17 cellular contexts compared by ENCODE assay signal in the genomic region with DNA sequence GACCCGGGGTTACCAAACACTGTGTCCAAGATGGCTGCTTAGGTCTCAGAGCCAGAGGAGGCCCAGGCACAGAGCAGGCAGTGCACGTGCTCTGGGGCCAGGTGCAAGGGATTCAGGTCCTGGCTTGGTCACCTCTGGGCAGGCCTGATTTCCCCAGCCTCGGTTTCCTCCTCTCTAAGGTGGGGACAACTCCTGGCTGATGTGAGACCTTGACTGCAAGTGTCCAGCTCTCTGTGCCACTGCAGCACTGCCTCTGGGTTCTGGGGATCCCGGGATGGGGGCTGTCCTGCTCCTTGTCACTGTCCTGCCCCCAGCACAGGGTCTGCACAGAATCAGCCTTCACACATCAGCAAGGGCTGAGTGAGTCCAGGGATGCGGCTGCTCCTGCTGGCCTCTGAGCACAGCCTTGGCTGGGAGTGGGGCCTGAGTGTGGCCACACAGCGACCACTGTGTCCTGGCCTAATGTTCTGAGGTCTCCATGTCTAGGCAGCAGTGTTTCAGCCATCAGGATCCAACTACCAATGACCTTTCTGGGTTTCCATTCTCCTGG.
"Had no signal": no experiment of that assay in that cellular context is flagged by ENCODE, and none has a peak within 500 bp of the region (broad histone marks: within the 10 kb centered on the region; RNA-seq: fewer than 3 reads in every experiment).

No MANE protein-coding gene starts in this region.

- H3K27ac Mint-ChIP-seq: memory B cell; natural killer cell; stimulated activated memory B cell treated with anti-CD40 and anti-IgM and Interleukin-4, amounts not matched to agents 10 μg/mL and 1 μg/mL and 100 μg/mL, for 72 hours; type B pancreatic cell had no signal

- DNase-seq: cortex of kidney; effector CD4-positive, alpha-beta T cell; natural killer cell; right cardiac atrium; sigmoid colon; stimulated activated CD4-positive, alpha-beta T cell treated with anti-CD3 and anti-CD28 coated beads, Interleukin-4, amount 100 ng/mL, for 4 hours; stimulated activated naive CD8-positive, alpha-beta T cell treated with anti-CD3 and anti-CD28 coated beads, Interleukin-15, Interleukin-2, amounts not matched to agents 100 U/mL and 50 U/mL, for 24 hours; substantia nigra; testis had no signal

- H3K4me3 Mint-ChIP-seq: memory B cell; natural killer cell; stimulated activated memory B cell treated with anti-CD40 and anti-IgM and Interleukin-4, amounts not matched to agents 10 μg/mL and 1 μg/mL and 100 μg/mL, for 72 hours; type B pancreatic cell had no signal

- H3K4me1 Mint-ChIP-seq: memory B cell; stimulated activated memory B cell treated with anti-CD40 and anti-IgM and Interleukin-4, amounts not matched to agents 10 μg/mL and 1 μg/mL and 100 μg/mL, for 72 hours had no signal

- H3K4me1 ChIP-seq: psoas muscle, tibial artery had no signal

- H3K36me3 Mint-ChIP-seq: memory B cell; natural killer cell; stimulated activated memory B cell treated with anti-CD40 and anti-IgM and Interleukin-4, amounts not matched to agents 10 μg/mL and 1 μg/mL and 100 μg/mL, for 72 hours; type B pancreatic cell had no signal

- H3K4me3 ChIP-seq: dorsolateral prefrontal cortex, lung, psoas muscle, sigmoid colon, testis, tibial artery had no signal

- H3K9me3 Mint-ChIP-seq: memory B cell; natural killer cell; stimulated activated memory B cell treated with anti-CD40 and anti-IgM and Interleukin-4, amounts not matched to agents 10 μg/mL and 1 μg/mL and 100 μg/mL, for 72 hours; type B pancreatic cell had no signal

- H3K27me3 ChIP-seq: sigmoid colon, testis had no signal

- H3K36me3 ChIP-seq: sigmoid colon, tibial artery had no signal

- ATAC-seq: left lobe of liver; natural killer cell; psoas muscle; right cardiac atrium; stimulated activated memory B cell treated with anti-CD40 and anti-IgM and Interleukin-4, amounts not matched to agents 10 μg/mL and 1 μg/mL and 100 μg/mL, for 72 hours; stimulated activated naive CD8-positive, alpha-beta T cell treated with anti-CD3 and anti-CD28 coated beads, Interleukin-15, Interleukin-2, amounts not matched to agents 100 U/mL and 50 U/mL, for 24 hours had no signal

- H3K27ac ChIP-seq: dorsolateral prefrontal cortex, psoas muscle, sigmoid colon, testis, tibial artery had no signal

- H3K9me3 ChIP-seq: psoas muscle, sigmoid colon, testis, tibial artery had no signal
